10 cellular contexts compared by ENCODE assay signal in genomic region chr10:6221971-6222751, GRCh38. TPM values are rescaled to one million over a fixed set of nuclear protein-coding genes. Genes with fewer than 3 reads are reported as not detected.
DNase-seq lines count a peak whose midpoint lies in the region; ATAC-seq and TF ChIP-seq lines count a peak whose summit lies in the region.
"Had no signal": no experiment of that assay in that cellular context is flagged by ENCODE, and none has a peak within 500 bp of the region (broad histone marks: within the 10 kb centered on the region; RNA-seq: fewer than 3 reads in every experiment).

No MANE protein-coding gene starts in this region.

- DNase-seq in activated T-cell treated with anti-CD3 and anti-CD28 coated beads, Interleukin-2, amount 50 U/mL, for 1 hour: peak; percentile 22
- DNase-seq in activated T-cell treated with anti-CD3 and anti-CD28 coated beads, Interleukin-2, amount 50 U/mL, for 4 hours: no peak
- DNase-seq in RWPE2 (ENCODE audit: low spot score) (no peak), globus pallidus (ENCODE audit: low spot score) (peak; percentile 40), type B pancreatic cell (ENCODE audit: extremely low spot score, unreplicated experiment) (peak; percentile 69), NCI-H1092 treated with DMSO at 0.1 percent for 48 hours (lab: John Stamatoyannopoulos, UW) (no peak)
- no peak for DNase-seq in natural killer cell treated with Interleukin-12 subunit alpha and Interleukin-12 subunit beta and Interleukin-15 and Interleukin-18, amount 100 ng/mL, for 72 hours (ENCODE audit: low spot score)
- no peak for DNase-seq in stimulated activated naive CD4-positive, alpha-beta T cell treated with Interleukin-2 at 50 U/mL for 16 hours (lab: John Stamatoyannopoulos, UW)
- DNase-seq: activated naive CD8-positive, alpha-beta T cell treated with anti-CD3 and anti-CD28 coated beads, Interleukin-2, amount 10 ng/mL, durations not matched to agents 7 days and 5 days; occipital lobe had no signal

- no peak overlapping the region for H3K4me3 Mint-ChIP-seq in activated T-cell treated with anti-CD3 and anti-CD28 coated beads, Interleukin-2, amount 50 U/mL, for 4 hours
- no peak overlapping the region for H3K4me3 Mint-ChIP-seq in type B pancreatic cell
- no peak overlapping the region for H3K4me3 Mint-ChIP-seq in natural killer cell treated with Interleukin-12 subunit alpha and Interleukin-12 subunit beta and Interleukin-15 and Interleukin-18, amount 100 ng/mL, for 72 hours
- H3K4me3 Mint-ChIP-seq: activated naive CD8-positive, alpha-beta T cell treated with anti-CD3 and anti-CD28 coated beads, Interleukin-2, amount 10 ng/mL, durations not matched to agents 7 days and 5 days had no signal

- peaks cover 19% of the 10 kb centered on the region for H3K4me1 ChIP-seq in RWPE2 (ENCODE audit: insufficient read depth, poor library complexity, severe bottlenecking)

- peaks cover 56% of the 10 kb centered on the region for H3K36me3 Mint-ChIP-seq in activated T-cell treated with anti-CD3 and anti-CD28 coated beads, Interleukin-2, amount 50 U/mL, for 4 hours (ENCODE audit: insufficient read depth)
- peaks cover 17% of the 10 kb centered on the region for H3K36me3 Mint-ChIP-seq in type B pancreatic cell
- peaks cover 19% of the 10 kb centered on the region for H3K36me3 Mint-ChIP-seq in natural killer cell treated with Interleukin-12 subunit alpha and Interleukin-12 subunit beta and Interleukin-15 and Interleukin-18, amount 100 ng/mL, for 72 hours

- peaks cover 90% of the 10 kb centered on the region for H3K36me3 ChIP-seq in RWPE2 (ENCODE audit: low read depth)

- no peaks in the 10 kb centered on the region for H3K27me3 Mint-ChIP-seq in activated T-cell treated with anti-CD3 and anti-CD28 coated beads, Interleukin-2, amount 50 U/mL, for 4 hours (ENCODE audit: low read depth)
- no peaks in the 10 kb centered on the region for H3K27me3 Mint-ChIP-seq in type B pancreatic cell
- H3K27me3 Mint-ChIP-seq in natural killer cell treated with Interleukin-12 subunit alpha and Interleukin-12 subunit beta and Interleukin-15 and Interleukin-18, amount 100 ng/mL, for 72 hours: no peaks in the 10 kb centered on the region
- H3K27me3 Mint-ChIP-seq: activated naive CD8-positive, alpha-beta T cell treated with anti-CD3 and anti-CD28 coated beads, Interleukin-2, amount 10 ng/mL, durations not matched to agents 7 days and 5 days had no signal

- no peaks in the 10 kb centered on the region for H3K9me3 Mint-ChIP-seq in activated T-cell treated with anti-CD3 and anti-CD28 coated beads, Interleukin-2, amount 50 U/mL, for 4 hours
- H3K9me3 Mint-ChIP-seq in type B pancreatic cell: no peaks in the 10 kb centered on the region
- H3K9me3 Mint-ChIP-seq in natural killer cell treated with Interleukin-12 subunit alpha and Interleukin-12 subunit beta and Interleukin-15 and Interleukin-18, amount 100 ng/mL, for 72 hours: no peaks in the 10 kb centered on the region
- H3K9me3 Mint-ChIP-seq: activated naive CD8-positive, alpha-beta T cell treated with anti-CD3 and anti-CD28 coated beads, Interleukin-2, amount 10 ng/mL, durations not matched to agents 7 days and 5 days had no signal

- no peak overlapping the region for H3K27ac Mint-ChIP-seq in type B pancreatic cell
- no peak overlapping the region for H3K27ac Mint-ChIP-seq in natural killer cell treated with Interleukin-12 subunit alpha and Interleukin-12 subunit beta and Interleukin-15 and Interleukin-18, amount 100 ng/mL, for 72 hours
- H3K27ac Mint-ChIP-seq: activated naive CD8-positive, alpha-beta T cell treated with anti-CD3 and anti-CD28 coated beads, Interleukin-2, amount 10 ng/mL, durations not matched to agents 7 days and 5 days had no signal

- TF ChIP-seq CTCF in RWPE2 (IDR thresholded peaks at IDR 0.05; ENCODE audit: poor library complexity, severe bottlenecking): no peak
- no peak for TF ChIP-seq CTCF in type B pancreatic cell (conservative IDR thresholded peaks at IDR 0.05)

- peak overlapping the region; percentile 32 for H3K27ac ChIP-seq in RWPE2 (ENCODE audit: poor library complexity, severe bottlenecking)

- H3K9me3 ChIP-seq in RWPE2 (ENCODE audit: severe bottlenecking): no peaks in the 10 kb centered on the region

- H3K4me3 ChIP-seq in RWPE2 (ENCODE audit: severe bottlenecking): no peak overlapping the region

- H3K4me1 Mint-ChIP-seq in activated T-cell treated with anti-CD3 and anti-CD28 coated beads, Interleukin-2, amount 50 U/mL, for 4 hours (ENCODE audit: low read depth): peaks cover under 1% of the 10 kb centered on the region
- H3K4me1 Mint-ChIP-seq in type B pancreatic cell (ENCODE audit: unreplicated experiment): peaks cover 4% of the 10 kb centered on the region
- peaks cover 6 to 21% of the 10 kb centered on the region in 2 donors for H3K4me1 Mint-ChIP-seq in natural killer cell treated with Interleukin-12 subunit alpha and Interleukin-12 subunit beta and Interleukin-15 and Interleukin-18, amount 100 ng/mL, for 72 hours (ENCODE audit: low read depth in 2 of 2)

- no peaks in the 10 kb centered on the region for H3K27me3 ChIP-seq in RWPE2 (ENCODE audit: insufficient read depth, poor library complexity, severe bottlenecking)

- ATAC-seq in activated T-cell treated with anti-CD3 and anti-CD28 coated beads, Interleukin-2, amount 50 U/mL, for 4 hours: no peak
- no peak for ATAC-seq in RWPE2 (ENCODE audit: low read depth)
- ATAC-seq in natural killer cell treated with Interleukin-12 subunit alpha and Interleukin-12 subunit beta and Interleukin-15 and Interleukin-18, amount 100 ng/mL, for 72 hours: no peak

RNA-seq across cellular contexts. Expression of gene PFKFB3, which starts 19.4 kb away (rescaled TPM):
- total RNA-seq in activated T-cell treated with anti-CD3 and anti-CD28 coated beads, Interleukin-2, amount 50 U/mL, for 4 hours: 10 to 100 TPM; 60.5 to 77.0 (median 68.8) TPM
- 14.0 and 30.2 TPM in 2 replicates for total RNA-seq in type B pancreatic cell (ENCODE audit: low replicate concordance)
- total RNA-seq in natural killer cell treated with Interleukin-12 subunit alpha and Interleukin-12 subunit beta and Interleukin-15 and Interleukin-18, amount 100 ng/mL, for 72 hours: 100 to 1,000 TPM; 190 to 256 TPM

Comparison
In these comparisons a context has a peak if more than half of its experiments do, and no peak if none do; other contexts are left out.
1. DNase-seq: peak in activated T-cell treated with anti-CD3 and anti-CD28 coated beads, Interleukin-2, amount 50 U/mL, for 1 hour (single experiment), globus pallidus (single experiment) and type B pancreatic cell (single experiment); none in activated T-cell treated with anti-CD3 and anti-CD28 coated beads, Interleukin-2, amount 50 U/mL, for 4 hours (single experiment), RWPE2 (single experiment), natural killer cell treated with Interleukin-12 subunit alpha and Interleukin-12 subunit beta and Interleukin-15 and Interleukin-18, amount 100 ng/mL, for 72 hours (single experiment), NCI-H1092 treated with DMSO at 0.1 percent for 48 hours (single experiment) and stimulated activated naive CD4-positive, alpha-beta T cell treated with Interleukin-2 at 50 U/mL for 16 hours (single experiment).